ENCODE assay signal across 8 cellular contexts in the genomic region with DNA sequence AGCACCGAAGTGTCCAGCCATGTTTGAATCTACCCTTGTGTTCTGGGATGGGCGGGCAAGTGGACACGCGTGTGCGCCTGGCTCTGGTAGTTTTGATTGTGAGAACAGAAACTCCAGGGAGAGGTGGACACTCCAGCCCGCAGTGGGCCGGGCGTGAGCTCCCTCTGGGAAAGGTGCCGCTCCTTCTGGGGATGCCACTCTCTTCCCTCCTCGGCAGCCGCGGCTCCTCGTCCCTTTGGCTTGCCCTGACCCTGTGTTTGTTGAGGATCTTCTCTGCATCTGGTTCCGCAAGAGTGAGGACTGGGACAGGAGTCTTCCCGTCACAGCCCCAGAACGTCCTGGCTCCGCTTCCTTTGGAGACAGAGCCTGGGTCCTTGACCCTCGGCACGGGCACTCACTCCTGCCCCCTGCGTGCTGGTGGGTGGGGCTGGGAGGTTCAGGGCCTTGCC. TPM values are rescaled to one million over a fixed set of nuclear protein-coding genes. Genes with fewer than 3 reads are reported as not detected.
DNase-seq lines count a peak whose midpoint lies in the region; ATAC-seq and TF ChIP-seq lines count a peak whose summit lies in the region.

No MANE protein-coding gene starts in this region.

- peaks cover 73% of the 10 kb centered on the region for H3K79me2 ChIP-seq in Loucy (ENCODE audit: insufficient read depth, low read length)

- H3K9me3 ChIP-seq in Loucy (ENCODE audit: insufficient read depth, low read depth, low read length) (no peaks in the 10 kb centered on the region), ectodermal cell (ENCODE audit: control insufficient read depth, low read length) (no peaks in the 10 kb centered on the region)

- CTCF ChIA-PET in BJ (lab: Yijun Ruan, JAX): no interaction called here

- no peaks in the 10 kb centered on the region for H3K9me2 ChIP-seq in Loucy (replicated peaks; ENCODE audit: low read depth, low read length)

- H3K4me3 ChIP-seq in BJ (ENCODE audit: low read depth, low read length): peak overlapping the region; percentile 57
- peak overlapping the region; percentile 92 for H3K4me3 ChIP-seq in Loucy (ENCODE audit: low read length, poor library complexity, severe bottlenecking)
- peak overlapping the region; percentile 68 for H3K4me3 ChIP-seq in ectodermal cell (ENCODE audit: insufficient read depth, low read depth, low read length)

- no peak for DNase-seq in BJ (ENCODE audit: low read depth)
- no peak for DNase-seq in natural killer cell treated with Interleukin-12 subunit alpha and Interleukin-12 subunit beta and Interleukin-15 and Interleukin-18, amount 100 ng/mL, for 72 hours (ENCODE audit: low spot score)
- DNase-seq in SIG-M5 (lab: John Stamatoyannopoulos, UW): no peak
- no peak for DNase-seq in NCI-H82 treated with DMSO at 0.1 percent for 48 hours (lab: John Stamatoyannopoulos, UW; ENCODE audit: unreplicated experiment)

- peak overlapping the region; percentile 93 for H3K4me3 Mint-ChIP-seq in natural killer cell treated with Interleukin-12 subunit alpha and Interleukin-12 subunit beta and Interleukin-15 and Interleukin-18, amount 100 ng/mL, for 72 hours

- H3K27me3 Mint-ChIP-seq in natural killer cell treated with Interleukin-12 subunit alpha and Interleukin-12 subunit beta and Interleukin-15 and Interleukin-18, amount 100 ng/mL, for 72 hours: no peaks in the 10 kb centered on the region

- H3K36me3 ChIP-seq in BJ (ENCODE audit: control insufficient read depth, insufficient read depth, low read length) (no peaks in the 10 kb centered on the region; the same call in 1 of the 2 replicates), Loucy (ENCODE audit: insufficient read depth, low read length) (no peaks in the 10 kb centered on the region), ectodermal cell (ENCODE audit: control insufficient read depth, insufficient read depth, low read length) (no peaks in the 10 kb centered on the region)

- H3K4me1 ChIP-seq in Loucy (ENCODE audit: insufficient read depth, low read length, poor library complexity, severe bottlenecking) (peaks cover 56% of the 10 kb centered on the region), ectodermal cell (ENCODE audit: control insufficient read depth, insufficient read depth, low read length) (no peaks in the 10 kb centered on the region)

- H3F3A ChIP-seq in Loucy (ENCODE audit: low read depth): no peaks in the 10 kb centered on the region

- no peaks in the 10 kb centered on the region for H3K9me3 Mint-ChIP-seq in natural killer cell treated with Interleukin-12 subunit alpha and Interleukin-12 subunit beta and Interleukin-15 and Interleukin-18, amount 100 ng/mL, for 72 hours

- no peak for TF ChIP-seq CTCF in BJ (IDR thresholded peaks at IDR 0.05; ENCODE audit: insufficient read depth, low read depth, low read length)
- TF ChIP-seq CTCF in Loucy (conservative IDR thresholded peaks at IDR 0.05; ENCODE audit: low read length): no peak

- H3K36me3 Mint-ChIP-seq in natural killer cell treated with Interleukin-12 subunit alpha and Interleukin-12 subunit beta and Interleukin-15 and Interleukin-18, amount 100 ng/mL, for 72 hours: peaks cover 5% of the 10 kb centered on the region

- no peak overlapping the region for H2AFZ ChIP-seq in Loucy (ENCODE audit: low read length)

- POLR2A ChIA-PET in BJ (lab: Charles Lee): no interaction called here

- peak overlapping the region; percentile 78 to 87 for H3K27ac Mint-ChIP-seq in natural killer cell treated with Interleukin-12 subunit alpha and Interleukin-12 subunit beta and Interleukin-15 and Interleukin-18, amount 100 ng/mL, for 72 hours

- no peak overlapping the region for H3K27ac ChIP-seq in ectodermal cell (ENCODE audit: insufficient read depth, low read depth, low read length, poor library complexity, severe bottlenecking)

- 87 to 88% methylated on average over 20 of the region's 20 CpGs for WGBS in ectodermal cell, 2 experiments

- H3K27me3 ChIP-seq in BJ (ENCODE audit: control insufficient read depth, insufficient read depth, low read length) (no peaks in the 10 kb centered on the region), Loucy (ENCODE audit: insufficient read depth, low read length, poor library complexity, severe bottlenecking) (no peaks in the 10 kb centered on the region), ectodermal cell (ENCODE audit: control insufficient read depth, insufficient read depth, low read length, poor library complexity, severe bottlenecking) (no peaks in the 10 kb centered on the region)

- H3K4me1 Mint-ChIP-seq in natural killer cell treated with Interleukin-12 subunit alpha and Interleukin-12 subunit beta and Interleukin-15 and Interleukin-18, amount 100 ng/mL, for 72 hours (ENCODE audit: low read depth in 2 of 2): peaks cover 53 to 57% of the 10 kb centered on the region in 2 donors

- ATAC-seq in natural killer cell treated with Interleukin-12 subunit alpha and Interleukin-12 subunit beta and Interleukin-15 and Interleukin-18, amount 100 ng/mL, for 72 hours: no peak
- ATAC-seq in HG02571 (IDR thresholded peaks at IDR 0.05; ENCODE audit: unreplicated experiment) (no peak), GM19455 (IDR thresholded peaks at IDR 0.05; ENCODE audit: unreplicated experiment) (no peak)

- H4K20me1 ChIP-seq in Loucy (ENCODE audit: insufficient read depth, low read length, poor library complexity, severe bottlenecking): peaks cover 48% of the 10 kb centered on the region

- peak overlapping the region; percentile 64 for H3K9ac ChIP-seq in Loucy (ENCODE audit: low read depth, low read length, poor library complexity, severe bottlenecking)

- peak overlapping the region; percentile 81 for H3K4me2 ChIP-seq in Loucy (ENCODE audit: low read depth, low read length, poor library complexity, severe bottlenecking)

RNA-seq across cellular contexts. Expression of a gene that starts 1.3 kb away (rescaled TPM):
- polyA plus RNA-seq in BJ (2011; rRNA removed): 7.1 and 12.9 TPM in 2 replicates
- polyA minus RNA-seq in BJ (2011; rRNA and poly(A)+ RNA removed): 7.7 and 10.0 TPM in 2 replicates
- 27.9 TPM for polyA plus RNA-seq in ectodermal cell (2013, experiment 1 of 4)
- 29.6 TPM for polyA plus RNA-seq in ectodermal cell (2013, experiment 2 of 4)
- 22.0 TPM for polyA plus RNA-seq in ectodermal cell (2013, experiment 3 of 4)
- 23.6 TPM for polyA plus RNA-seq in ectodermal cell (2013, experiment 4 of 4)
- 10 to 100 TPM; 36.6 to 45.3 TPM for total RNA-seq in natural killer cell treated with Interleukin-12 subunit alpha and Interleukin-12 subunit beta and Interleukin-15 and Interleukin-18, amount 100 ng/mL, for 72 hours
